Comparison of ENCODE assay signal across 12 cellular contexts in the genomic region with DNA sequence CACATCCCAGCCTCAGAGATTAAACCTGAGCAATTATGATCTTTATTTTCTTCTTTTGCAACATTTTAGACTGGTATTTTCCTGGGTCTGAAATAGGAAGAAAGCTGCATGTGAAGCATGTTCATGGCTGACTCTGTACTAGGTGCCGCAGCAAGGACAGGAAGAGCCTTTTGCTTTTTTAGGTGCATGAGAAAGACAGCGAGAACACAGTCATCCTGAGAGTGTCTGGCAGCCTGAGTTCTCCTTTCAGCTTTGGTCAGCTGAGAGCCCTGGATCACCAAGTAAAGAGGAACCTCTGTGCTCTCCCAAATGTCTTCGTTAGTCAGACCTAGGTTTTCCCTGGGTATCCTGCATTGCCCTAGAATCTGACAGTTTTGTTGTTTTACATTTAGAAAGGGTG.
DNase-seq lines count a peak whose midpoint lies in the region; ATAC-seq lines count a peak whose summit lies in the region.
"Had no signal": no experiment of that assay in that cellular context is flagged by ENCODE, and none has a peak within 500 bp of the region (broad histone marks: within the 10 kb centered on the region; RNA-seq: fewer than 3 reads in every experiment).

No MANE protein-coding gene starts in this region.

- DNase-seq in activated CD4-positive, alpha-beta T cell treated with anti-CD3 and anti-CD28 coated beads for 48 hours: peak; percentile 12
- no peak for DNase-seq in activated CD4-positive, alpha-beta T cell treated with anti-CD3 and anti-CD28 coated beads, Interleukin-2, amount 50 U/mL, for 4 hours
- DNase-seq in pons (ENCODE audit: low spot score): peak; percentile 88
- no peak for DNase-seq in KG1 (lab: John Stamatoyannopoulos, UW)
- DNase-seq in activated CD4-positive, CD25-positive, alpha-beta regulatory T cell (lab: John Stamatoyannopoulos, UW): no peak
- no peak for DNase-seq in HCEC 1CT
- DNase-seq: activated T-cell treated with anti-CD3 and anti-CD28 coated beads for 4 hours, kidney, upper lobe of left lung had no signal

- ATAC-seq in GM21786 (IDR thresholded peaks at IDR 0.05; ENCODE audit: unreplicated experiment) (peak; percentile 99), HG03469 (IDR thresholded peaks at IDR 0.05; ENCODE audit: unreplicated experiment) (peak; percentile 99)
- ATAC-seq: A549 had no signal

Comparison
In these comparisons a context has a peak if more than half of its experiments do, and no peak if none do; other contexts are left out.
1. DNase-seq: peak in activated CD4-positive, alpha-beta T cell treated with anti-CD3 and anti-CD28 coated beads for 48 hours (single experiment) and pons (single experiment); none in activated CD4-positive, alpha-beta T cell treated with anti-CD3 and anti-CD28 coated beads, Interleukin-2, amount 50 U/mL, for 4 hours (0 of 2), KG1 (single experiment), activated CD4-positive, CD25-positive, alpha-beta regulatory T cell (0 of 4) and HCEC 1CT (single experiment).